ENCODE assay signal across 1 cellular context in the genomic region with DNA sequence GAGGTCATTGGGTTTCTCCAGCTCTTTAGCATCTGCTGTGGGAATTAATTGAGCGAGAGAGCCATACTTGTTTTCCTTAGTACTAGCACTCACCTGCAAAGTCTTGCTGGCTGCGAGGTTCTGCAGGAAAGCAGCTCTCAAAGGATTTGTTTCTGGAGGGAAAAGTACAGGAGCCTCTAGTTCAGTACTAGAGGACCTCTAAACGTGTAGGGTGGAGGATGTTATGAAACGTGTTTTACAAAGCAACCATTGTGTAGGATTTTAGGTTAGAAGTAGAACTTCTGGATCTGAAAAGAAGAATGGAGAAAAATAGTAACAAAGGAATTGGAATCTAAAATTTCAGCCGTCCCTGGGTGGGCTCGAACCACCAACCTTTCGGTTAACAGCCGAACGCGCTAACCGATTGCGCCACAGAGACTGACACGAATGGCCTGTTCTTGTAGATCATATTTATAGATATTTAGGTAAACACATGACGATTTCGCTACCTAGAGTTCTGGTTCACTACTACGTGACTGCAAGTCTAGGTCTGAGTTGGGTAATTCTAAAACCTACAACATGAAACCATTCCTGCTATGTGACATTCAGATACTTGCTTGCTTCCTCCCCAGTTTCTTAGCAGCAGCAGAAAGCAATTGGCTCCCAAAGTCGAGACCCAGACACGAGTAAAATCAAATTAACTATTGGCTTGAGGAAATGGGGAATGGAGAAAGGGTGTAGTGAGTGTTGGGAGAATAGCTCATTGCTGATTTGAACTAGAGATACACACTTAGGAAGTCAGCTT.
TF ChIP-seq lines count a peak whose summit lies in the region.

No MANE protein-coding gene starts in this region.

TF ChIP-seq in GM12878, 131 proteins besides CTCF, POLR2A, EP300 and RAD21 (continued from another document and continues in another):
- TF ChIP-seq, protein P1, sequence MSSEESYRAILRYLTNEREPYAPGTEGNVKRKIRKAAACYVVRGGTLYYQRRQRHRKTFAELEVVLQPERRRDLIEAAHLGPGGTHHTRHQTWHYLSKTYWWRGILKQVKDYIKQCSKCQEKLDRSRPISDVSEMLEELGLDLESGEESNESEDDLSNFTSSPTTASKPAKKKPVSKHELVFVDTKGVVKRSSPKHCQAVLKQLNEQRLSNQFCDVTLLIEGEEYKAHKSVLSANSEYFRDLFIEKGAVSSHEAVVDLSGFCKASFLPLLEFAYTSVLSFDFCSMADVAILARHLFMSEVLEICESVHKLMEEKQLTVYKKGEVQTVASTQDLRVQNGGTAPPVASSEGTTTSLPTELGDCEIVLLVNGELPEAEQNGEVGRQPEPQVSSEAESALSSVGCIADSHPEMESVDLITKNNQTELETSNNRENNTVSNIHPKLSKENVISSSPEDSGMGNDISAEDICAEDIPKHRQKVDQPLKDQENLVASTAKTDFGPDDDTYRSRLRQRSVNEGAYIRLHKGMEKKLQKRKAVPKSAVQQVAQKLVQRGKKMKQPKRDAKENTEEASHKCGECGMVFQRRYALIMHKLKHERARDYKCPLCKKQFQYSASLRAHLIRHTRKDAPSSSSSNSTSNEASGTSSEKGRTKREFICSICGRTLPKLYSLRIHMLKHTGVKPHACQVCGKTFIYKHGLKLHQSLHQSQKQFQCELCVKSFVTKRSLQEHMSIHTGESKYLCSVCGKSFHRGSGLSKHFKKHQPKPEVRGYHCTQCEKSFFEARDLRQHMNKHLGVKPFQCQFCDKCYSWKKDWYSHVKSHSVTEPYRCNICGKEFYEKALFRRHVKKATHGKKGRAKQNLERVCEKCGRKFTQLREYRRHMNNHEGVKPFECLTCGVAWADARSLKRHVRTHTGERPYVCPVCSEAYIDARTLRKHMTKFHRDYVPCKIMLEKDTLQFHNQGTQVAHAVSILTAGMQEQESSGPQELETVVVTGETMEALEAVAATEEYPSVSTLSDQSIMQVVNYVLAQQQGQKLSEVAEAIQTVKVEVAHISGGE (CRISPR knock-in tag; IDR thresholded peaks at IDR 0.05): no peak
- TF ChIP-seq ATF7 (IDR thresholded peaks at IDR 0.05; ENCODE audit: low read depth): peak; percentile 51; the same call in 1 of the 2 replicates
- TF ChIP-seq PAX5 (IDR thresholded peaks at IDR 0.05; ENCODE audit: borderline replicate concordance, low read depth, low read length): no peak
- peak; percentile 96 for TF ChIP-seq TARDBP (IDR thresholded peaks at IDR 0.05; ENCODE audit: borderline replicate concordance)
- peak; percentile 42; the same call in 1 of the 2 replicates for TF ChIP-seq NBN (IDR thresholded peaks at IDR 0.05)
- TF ChIP-seq, protein P2, sequence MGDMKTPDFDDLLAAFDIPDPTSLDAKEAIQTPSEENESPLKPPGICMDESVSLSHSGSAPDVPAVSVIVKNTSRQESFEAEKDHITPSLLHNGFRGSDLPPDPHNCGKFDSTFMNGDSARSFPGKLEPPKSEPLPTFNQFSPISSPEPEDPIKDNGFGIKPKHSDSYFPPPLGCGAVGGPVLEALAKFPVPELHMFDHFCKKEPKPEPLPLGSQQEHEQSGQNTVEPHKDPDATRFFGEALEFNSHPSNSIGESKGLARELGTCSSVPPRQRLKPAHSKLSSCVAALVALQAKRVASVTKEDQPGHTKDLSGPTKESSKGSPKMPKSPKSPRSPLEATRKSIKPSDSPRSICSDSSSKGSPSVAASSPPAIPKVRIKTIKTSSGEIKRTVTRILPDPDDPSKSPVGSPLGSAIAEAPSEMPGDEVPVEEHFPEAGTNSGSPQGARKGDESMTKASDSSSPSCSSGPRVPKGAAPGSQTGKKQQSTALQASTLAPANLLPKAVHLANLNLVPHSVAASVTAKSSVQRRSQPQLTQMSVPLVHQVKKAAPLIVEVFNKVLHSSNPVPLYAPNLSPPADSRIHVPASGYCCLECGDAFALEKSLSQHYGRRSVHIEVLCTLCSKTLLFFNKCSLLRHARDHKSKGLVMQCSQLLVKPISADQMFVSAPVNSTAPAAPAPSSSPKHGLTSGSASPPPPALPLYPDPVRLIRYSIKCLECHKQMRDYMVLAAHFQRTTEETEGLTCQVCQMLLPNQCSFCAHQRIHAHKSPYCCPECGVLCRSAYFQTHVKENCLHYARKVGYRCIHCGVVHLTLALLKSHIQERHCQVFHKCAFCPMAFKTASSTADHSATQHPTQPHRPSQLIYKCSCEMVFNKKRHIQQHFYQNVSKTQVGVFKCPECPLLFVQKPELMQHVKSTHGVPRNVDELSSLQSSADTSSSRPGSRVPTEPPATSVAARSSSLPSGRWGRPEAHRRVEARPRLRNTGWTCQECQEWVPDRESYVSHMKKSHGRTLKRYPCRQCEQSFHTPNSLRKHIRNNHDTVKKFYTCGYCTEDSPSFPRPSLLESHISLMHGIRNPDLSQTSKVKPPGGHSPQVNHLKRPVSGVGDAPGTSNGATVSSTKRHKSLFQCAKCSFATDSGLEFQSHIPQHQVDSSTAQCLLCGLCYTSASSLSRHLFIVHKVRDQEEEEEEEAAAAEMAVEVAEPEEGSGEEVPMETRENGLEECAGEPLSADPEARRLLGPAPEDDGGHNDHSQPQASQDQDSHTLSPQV (IDR thresholded peaks at IDR 0.05): no peak
- TF ChIP-seq NR2C1 (IDR thresholded peaks at IDR 0.05): no peak
- TF ChIP-seq ZSCAN29 (IDR thresholded peaks at IDR 0.05): peak; percentile 91
- TF ChIP-seq, protein P3, sequence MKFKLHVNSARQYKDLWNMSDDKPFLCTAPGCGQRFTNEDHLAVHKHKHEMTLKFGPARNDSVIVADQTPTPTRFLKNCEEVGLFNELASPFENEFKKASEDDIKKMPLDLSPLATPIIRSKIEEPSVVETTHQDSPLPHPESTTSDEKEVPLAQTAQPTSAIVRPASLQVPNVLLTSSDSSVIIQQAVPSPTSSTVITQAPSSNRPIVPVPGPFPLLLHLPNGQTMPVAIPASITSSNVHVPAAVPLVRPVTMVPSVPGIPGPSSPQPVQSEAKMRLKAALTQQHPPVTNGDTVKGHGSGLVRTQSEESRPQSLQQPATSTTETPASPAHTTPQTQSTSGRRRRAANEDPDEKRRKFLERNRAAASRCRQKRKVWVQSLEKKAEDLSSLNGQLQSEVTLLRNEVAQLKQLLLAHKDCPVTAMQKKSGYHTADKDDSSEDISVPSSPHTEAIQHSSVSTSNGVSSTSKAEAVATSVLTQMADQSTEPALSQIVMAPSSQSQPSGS (IDR thresholded peaks at IDR 0.05; ENCODE audit: low read length): peak; percentile 48; the same call in 1 of the 2 replicates
- TF ChIP-seq, protein P4, sequence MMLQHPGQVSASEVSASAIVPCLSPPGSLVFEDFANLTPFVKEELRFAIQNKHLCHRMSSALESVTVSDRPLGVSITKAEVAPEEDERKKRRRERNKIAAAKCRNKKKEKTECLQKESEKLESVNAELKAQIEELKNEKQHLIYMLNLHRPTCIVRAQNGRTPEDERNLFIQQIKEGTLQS (IDR thresholded peaks at IDR 0.05; ENCODE audit: borderline replicate concordance, extremely low read depth, low read depth, low read length): no peak
- TF ChIP-seq, protein P5, sequence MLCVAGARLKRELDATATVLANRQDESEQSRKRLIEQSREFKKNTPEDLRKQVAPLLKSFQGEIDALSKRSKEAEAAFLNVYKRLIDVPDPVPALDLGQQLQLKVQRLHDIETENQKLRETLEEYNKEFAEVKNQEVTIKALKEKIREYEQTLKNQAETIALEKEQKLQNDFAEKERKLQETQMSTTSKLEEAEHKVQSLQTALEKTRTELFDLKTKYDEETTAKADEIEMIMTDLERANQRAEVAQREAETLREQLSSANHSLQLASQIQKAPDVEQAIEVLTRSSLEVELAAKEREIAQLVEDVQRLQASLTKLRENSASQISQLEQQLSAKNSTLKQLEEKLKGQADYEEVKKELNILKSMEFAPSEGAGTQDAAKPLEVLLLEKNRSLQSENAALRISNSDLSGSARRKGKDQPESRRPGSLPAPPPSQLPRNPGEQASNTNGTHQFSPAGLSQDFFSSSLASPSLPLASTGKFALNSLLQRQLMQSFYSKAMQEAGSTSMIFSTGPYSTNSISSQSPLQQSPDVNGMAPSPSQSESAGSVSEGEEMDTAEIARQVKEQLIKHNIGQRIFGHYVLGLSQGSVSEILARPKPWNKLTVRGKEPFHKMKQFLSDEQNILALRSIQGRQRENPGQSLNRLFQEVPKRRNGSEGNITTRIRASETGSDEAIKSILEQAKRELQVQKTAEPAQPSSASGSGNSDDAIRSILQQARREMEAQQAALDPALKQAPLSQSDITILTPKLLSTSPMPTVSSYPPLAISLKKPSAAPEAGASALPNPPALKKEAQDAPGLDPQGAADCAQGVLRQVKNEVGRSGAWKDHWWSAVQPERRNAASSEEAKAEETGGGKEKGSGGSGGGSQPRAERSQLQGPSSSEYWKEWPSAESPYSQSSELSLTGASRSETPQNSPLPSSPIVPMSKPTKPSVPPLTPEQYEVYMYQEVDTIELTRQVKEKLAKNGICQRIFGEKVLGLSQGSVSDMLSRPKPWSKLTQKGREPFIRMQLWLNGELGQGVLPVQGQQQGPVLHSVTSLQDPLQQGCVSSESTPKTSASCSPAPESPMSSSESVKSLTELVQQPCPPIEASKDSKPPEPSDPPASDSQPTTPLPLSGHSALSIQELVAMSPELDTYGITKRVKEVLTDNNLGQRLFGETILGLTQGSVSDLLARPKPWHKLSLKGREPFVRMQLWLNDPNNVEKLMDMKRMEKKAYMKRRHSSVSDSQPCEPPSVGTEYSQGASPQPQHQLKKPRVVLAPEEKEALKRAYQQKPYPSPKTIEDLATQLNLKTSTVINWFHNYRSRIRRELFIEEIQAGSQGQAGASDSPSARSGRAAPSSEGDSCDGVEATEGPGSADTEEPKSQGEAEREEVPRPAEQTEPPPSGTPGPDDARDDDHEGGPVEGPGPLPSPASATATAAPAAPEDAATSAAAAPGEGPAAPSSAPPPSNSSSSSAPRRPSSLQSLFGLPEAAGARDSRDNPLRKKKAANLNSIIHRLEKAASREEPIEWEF (IDR thresholded peaks at IDR 0.05; ENCODE audit: insufficient replicate concordance, low read depth, low read length): no peak
- no peak for TF ChIP-seq BCL11A (IDR thresholded peaks at IDR 0.05; ENCODE audit: low read depth, low read length)
- peak; percentile 99 for TF ChIP-seq ZNF24 (IDR thresholded peaks at IDR 0.05)
- no peak for TF ChIP-seq MTA2 (IDR thresholded peaks at IDR 0.05; ENCODE audit: low read depth)
- no peak for TF ChIP-seq KDM1A (IDR thresholded peaks at IDR 0.05; ENCODE audit: borderline replicate concordance)
- no peak for TF ChIP-seq MYC (IDR thresholded peaks at IDR 0.05; ENCODE audit: insufficient read depth, insufficient read length, insufficient replicate concordance, low read length, severe bottlenecking)
- TF ChIP-seq KAT2A (conservative IDR thresholded peaks at IDR 0.05; ENCODE audit: control insufficient read depth, low read depth, low read length): no peak
- peak; percentile 72 for TF ChIP-seq CREM (IDR thresholded peaks at IDR 0.05; ENCODE audit: low read depth)
- TF ChIP-seq, protein P6, sequence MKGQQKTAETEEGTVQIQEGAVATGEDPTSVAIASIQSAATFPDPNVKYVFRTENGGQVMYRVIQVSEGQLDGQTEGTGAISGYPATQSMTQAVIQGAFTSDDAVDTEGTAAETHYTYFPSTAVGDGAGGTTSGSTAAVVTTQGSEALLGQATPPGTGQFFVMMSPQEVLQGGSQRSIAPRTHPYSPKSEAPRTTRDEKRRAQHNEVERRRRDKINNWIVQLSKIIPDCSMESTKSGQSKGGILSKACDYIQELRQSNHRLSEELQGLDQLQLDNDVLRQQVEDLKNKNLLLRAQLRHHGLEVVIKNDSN (IDR thresholded peaks at IDR 0.05; ENCODE audit: borderline replicate concordance, extremely low read length, insufficient read depth, low read depth, low read length): no peak
- no peak for TF ChIP-seq SMAD1 (IDR thresholded peaks at IDR 0.05; ENCODE audit: low read depth, partially characterized antibody)
- TF ChIP-seq RFX5 (IDR thresholded peaks at IDR 0.05; ENCODE audit: low read depth, low read length): no peak
- no peak for TF ChIP-seq EGR1 (IDR thresholded peaks at IDR 0.05; ENCODE audit: borderline replicate concordance in 1 of 2, low read depth in 2 of 2, low read length in 2 of 2)
- no peak for TF ChIP-seq YBX1 (IDR thresholded peaks at IDR 0.05)
- no peak for TF ChIP-seq HDAC2 (IDR thresholded peaks at IDR 0.05)
- no peak for TF ChIP-seq ASH2L (IDR thresholded peaks at IDR 0.05; ENCODE audit: borderline replicate concordance, low read depth)
- TF ChIP-seq CBFB (IDR thresholded peaks at IDR 0.05; ENCODE audit: low read depth): peak; percentile 50; the same call in 1 of the 2 replicates
- TF ChIP-seq, protein P7, sequence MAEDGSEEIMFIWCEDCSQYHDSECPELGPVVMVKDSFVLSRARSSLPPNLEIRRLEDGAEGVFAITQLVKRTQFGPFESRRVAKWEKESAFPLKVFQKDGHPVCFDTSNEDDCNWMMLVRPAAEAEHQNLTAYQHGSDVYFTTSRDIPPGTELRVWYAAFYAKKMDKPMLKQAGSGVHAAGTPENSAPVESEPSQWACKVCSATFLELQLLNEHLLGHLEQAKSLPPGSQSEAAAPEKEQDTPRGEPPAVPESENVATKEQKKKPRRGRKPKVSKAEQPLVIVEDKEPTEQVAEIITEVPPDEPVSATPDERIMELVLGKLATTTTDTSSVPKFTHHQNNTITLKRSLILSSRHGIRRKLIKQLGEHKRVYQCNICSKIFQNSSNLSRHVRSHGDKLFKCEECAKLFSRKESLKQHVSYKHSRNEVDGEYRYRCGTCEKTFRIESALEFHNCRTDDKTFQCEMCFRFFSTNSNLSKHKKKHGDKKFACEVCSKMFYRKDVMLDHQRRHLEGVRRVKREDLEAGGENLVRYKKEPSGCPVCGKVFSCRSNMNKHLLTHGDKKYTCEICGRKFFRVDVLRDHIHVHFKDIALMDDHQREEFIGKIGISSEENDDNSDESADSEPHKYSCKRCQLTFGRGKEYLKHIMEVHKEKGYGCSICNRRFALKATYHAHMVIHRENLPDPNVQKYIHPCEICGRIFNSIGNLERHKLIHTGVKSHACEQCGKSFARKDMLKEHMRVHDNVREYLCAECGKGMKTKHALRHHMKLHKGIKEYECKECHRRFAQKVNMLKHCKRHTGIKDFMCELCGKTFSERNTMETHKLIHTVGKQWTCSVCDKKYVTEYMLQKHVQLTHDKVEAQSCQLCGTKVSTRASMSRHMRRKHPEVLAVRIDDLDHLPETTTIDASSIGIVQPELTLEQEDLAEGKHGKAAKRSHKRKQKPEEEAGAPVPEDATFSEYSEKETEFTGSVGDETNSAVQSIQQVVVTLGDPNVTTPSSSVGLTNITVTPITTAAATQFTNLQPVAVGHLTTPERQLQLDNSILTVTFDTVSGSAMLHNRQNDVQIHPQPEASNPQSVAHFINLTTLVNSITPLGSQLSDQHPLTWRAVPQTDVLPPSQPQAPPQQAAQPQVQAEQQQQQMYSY (CRISPR knock-in tag; IDR thresholded peaks at IDR 0.05): no peak
- TF ChIP-seq BMI1 (IDR thresholded peaks at IDR 0.05; ENCODE audit: borderline replicate concordance): no peak
- peak; percentile 44 for TF ChIP-seq MEF2B (IDR thresholded peaks at IDR 0.05; ENCODE audit: partially characterized antibody, poor library complexity, severe bottlenecking)
- no peak for TF ChIP-seq CBX5 (IDR thresholded peaks at IDR 0.05; ENCODE audit: low read depth)
- TF ChIP-seq RELA (IDR thresholded peaks at IDR 0.05; ENCODE audit: borderline replicate concordance, partially characterized antibody): no peak
- peak; percentile 88 for TF ChIP-seq CREB1 (IDR thresholded peaks at IDR 0.05; ENCODE audit: low read depth)
- TF ChIP-seq KLF5 (IDR thresholded peaks at IDR 0.05; ENCODE audit: partially characterized antibody): no peak
- TF ChIP-seq ETV6 (conservative IDR thresholded peaks at IDR 0.05 in 1 of 2, IDR thresholded peaks at IDR 0.05 in 1 of 2; ENCODE audit: borderline replicate concordance in 1 of 2, low read depth in 1 of 2): no peak
- no peak for TF ChIP-seq TAF1 (IDR thresholded peaks at IDR 0.05; ENCODE audit: borderline replicate concordance, low read depth, low read length)
- TF ChIP-seq TCF3 (IDR thresholded peaks at IDR 0.05; ENCODE audit: borderline replicate concordance, insufficient read depth, low read depth, low read length): no peak
- peak; percentile 63 for TF ChIP-seq FOXK2 (IDR thresholded peaks at IDR 0.05)
- TF ChIP-seq YY1 (IDR thresholded peaks at IDR 0.05; ENCODE audit: low read depth, low read length): peak; percentile 47; the same call in 1 of the 2 replicates
- TF ChIP-seq SMAD5 (IDR thresholded peaks at IDR 0.05; ENCODE audit: low read depth): no peak
- TF ChIP-seq SMC3 (IDR thresholded peaks at IDR 0.05; ENCODE audit: borderline replicate concordance, low read length): no peak
